In the genomic region with DNA sequence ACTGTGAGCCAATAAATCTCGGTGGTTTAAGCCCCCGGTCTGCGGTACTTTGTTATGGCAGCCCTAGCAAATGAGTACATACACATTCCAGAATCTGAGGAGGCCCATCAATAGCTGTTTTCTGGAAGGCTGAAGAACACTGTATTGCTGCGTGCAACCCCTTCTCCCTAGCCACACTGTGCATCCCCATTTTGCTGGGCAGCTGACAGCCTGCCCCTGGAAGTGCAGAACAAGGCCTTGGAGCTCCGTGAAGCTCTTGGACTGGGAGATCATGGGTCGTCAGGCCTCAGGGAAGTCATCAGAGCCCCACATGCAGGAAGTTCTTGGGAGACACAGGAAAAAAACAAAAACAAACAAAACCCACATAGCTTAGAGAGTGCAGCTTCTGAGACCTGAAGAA, we compare ENCODE assay signal across 2 cellular contexts.
TF ChIP-seq lines count a peak whose summit lies in the region.

No MANE protein-coding gene starts in this region.

TF ChIP-seq in GM23338, 12 proteins besides CTCF, POLR2A, EP300 and RAD21 (continued from another document):
- TF ChIP-seq EZH2phosphoT487 (IDR thresholded peaks at IDR 0.05; ENCODE audit: unreplicated experiment) = no peak
- TF ChIP-seq, protein P1, sequence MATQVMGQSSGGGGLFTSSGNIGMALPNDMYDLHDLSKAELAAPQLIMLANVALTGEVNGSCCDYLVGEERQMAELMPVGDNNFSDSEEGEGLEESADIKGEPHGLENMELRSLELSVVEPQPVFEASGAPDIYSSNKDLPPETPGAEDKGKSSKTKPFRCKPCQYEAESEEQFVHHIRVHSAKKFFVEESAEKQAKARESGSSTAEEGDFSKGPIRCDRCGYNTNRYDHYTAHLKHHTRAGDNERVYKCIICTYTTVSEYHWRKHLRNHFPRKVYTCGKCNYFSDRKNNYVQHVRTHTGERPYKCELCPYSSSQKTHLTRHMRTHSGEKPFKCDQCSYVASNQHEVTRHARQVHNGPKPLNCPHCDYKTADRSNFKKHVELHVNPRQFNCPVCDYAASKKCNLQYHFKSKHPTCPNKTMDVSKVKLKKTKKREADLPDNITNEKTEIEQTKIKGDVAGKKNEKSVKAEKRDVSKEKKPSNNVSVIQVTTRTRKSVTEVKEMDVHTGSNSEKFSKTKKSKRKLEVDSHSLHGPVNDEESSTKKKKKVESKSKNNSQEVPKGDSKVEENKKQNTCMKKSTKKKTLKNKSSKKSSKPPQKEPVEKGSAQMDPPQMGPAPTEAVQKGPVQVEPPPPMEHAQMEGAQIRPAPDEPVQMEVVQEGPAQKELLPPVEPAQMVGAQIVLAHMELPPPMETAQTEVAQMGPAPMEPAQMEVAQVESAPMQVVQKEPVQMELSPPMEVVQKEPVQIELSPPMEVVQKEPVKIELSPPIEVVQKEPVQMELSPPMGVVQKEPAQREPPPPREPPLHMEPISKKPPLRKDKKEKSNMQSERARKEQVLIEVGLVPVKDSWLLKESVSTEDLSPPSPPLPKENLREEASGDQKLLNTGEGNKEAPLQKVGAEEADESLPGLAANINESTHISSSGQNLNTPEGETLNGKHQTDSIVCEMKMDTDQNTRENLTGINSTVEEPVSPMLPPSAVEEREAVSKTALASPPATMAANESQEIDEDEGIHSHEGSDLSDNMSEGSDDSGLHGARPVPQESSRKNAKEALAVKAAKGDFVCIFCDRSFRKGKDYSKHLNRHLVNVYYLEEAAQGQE (IDR thresholded peaks at IDR 0.05; ENCODE audit: unreplicated experiment) = no peak
- TF ChIP-seq NANOG (IDR thresholded peaks at IDR 0.05; ENCODE audit: borderline replicate concordance) = no peak
- TF ChIP-seq ZNF114 (CRISPR knock-in tag; IDR thresholded peaks at IDR 0.05) = no peak
- no peak for TF ChIP-seq ZNF331 (CRISPR knock-in tag; IDR thresholded peaks at IDR 0.05; ENCODE audit: low read depth)
- no peak for TF ChIP-seq CREB1 (CRISPR knock-in tag; IDR thresholded peaks at IDR 0.05; ENCODE audit: low read depth)
- TF ChIP-seq, protein P2, sequence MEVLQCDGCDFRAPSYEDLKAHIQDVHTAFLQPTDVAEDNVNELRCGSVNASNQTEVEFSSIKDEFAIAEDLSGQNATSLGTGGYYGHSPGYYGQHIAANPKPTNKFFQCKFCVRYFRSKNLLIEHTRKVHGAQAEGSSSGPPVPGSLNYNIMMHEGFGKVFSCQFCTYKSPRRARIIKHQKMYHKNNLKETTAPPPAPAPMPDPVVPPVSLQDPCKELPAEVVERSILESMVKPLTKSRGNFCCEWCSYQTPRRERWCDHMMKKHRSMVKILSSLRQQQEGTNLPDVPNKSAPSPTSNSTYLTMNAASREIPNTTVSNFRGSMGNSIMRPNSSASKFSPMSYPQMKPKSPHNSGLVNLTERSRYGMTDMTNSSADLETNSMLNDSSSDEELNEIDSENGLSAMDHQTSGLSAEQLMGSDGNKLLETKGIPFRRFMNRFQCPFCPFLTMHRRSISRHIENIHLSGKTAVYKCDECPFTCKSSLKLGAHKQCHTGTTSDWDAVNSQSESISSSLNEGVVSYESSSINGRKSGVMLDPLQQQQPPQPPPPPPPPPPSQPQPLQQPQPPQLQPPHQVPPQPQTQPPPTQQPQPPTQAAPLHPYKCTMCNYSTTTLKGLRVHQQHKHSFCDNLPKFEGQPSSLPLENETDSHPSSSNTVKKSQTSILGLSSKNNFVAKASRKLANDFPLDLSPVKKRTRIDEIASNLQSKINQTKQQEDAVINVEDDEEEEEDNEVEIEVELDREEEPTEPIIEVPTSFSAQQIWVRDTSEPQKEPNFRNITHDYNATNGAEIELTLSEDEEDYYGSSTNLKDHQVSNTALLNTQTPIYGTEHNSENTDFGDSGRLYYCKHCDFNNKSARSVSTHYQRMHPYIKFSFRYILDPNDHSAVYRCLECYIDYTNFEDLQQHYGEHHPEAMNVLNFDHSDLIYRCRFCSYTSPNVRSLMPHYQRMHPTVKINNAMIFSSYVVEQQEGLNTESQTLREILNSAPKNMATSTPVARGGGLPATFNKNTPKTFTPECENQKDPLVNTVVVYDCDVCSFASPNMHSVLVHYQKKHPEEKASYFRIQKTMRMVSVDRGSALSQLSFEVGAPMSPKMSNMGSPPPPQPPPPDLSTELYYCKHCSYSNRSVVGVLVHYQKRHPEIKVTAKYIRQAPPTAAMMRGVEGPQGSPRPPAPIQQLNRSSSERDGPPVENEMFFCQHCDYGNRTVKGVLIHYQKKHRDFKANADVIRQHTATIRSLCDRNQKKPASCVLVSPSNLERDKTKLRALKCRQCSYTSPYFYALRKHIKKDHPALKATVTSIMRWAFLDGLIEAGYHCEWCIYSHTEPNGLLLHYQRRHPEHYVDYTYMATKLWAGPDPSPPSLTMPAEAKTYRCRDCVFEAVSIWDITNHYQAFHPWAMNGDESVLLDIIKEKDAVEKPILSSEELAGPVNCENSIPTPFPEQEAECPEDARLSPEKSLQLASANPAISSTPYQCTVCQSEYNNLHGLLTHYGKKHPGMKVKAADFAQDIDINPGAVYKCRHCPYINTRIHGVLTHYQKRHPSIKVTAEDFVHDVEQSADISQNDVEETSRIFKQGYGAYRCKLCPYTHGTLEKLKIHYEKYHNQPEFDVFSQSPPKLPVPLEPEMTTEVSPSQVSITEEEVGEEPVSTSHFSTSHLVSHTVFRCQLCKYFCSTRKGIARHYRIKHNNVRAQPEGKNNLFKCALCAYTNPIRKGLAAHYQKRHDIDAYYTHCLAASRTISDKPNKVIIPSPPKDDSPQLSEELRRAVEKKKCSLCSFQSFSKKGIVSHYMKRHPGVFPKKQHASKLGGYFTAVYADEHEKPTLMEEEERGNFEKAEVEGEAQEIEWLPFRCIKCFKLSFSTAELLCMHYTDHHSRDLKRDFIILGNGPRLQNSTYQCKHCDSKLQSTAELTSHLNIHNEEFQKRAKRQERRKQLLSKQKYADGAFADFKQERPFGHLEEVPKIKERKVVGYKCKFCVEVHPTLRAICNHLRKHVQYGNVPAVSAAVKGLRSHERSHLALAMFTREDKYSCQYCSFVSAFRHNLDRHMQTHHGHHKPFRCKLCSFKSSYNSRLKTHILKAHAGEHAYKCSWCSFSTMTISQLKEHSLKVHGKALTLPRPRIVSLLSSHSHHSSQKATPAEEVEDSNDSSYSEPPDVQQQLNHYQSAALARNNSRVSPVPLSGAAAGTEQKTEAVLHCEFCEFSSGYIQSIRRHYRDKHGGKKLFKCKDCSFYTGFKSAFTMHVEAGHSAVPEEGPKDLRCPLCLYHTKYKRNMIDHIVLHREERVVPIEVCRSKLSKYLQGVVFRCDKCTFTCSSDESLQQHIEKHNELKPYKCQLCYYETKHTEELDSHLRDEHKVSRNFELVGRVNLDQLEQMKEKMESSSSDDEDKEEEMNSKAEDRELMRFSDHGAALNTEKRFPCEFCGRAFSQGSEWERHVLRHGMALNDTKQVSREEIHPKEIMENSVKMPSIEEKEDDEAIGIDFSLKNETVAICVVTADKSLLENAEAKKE (CRISPR knock-in tag; IDR thresholded peaks at IDR 0.05) = no peak
- TF ChIP-seq POLR2AphosphoS5 (IDR thresholded peaks at IDR 0.05; ENCODE audit: low read depth) = no peak
TF ChIP-seq in GM23338: peak in this region for 0.

TF ChIP-seq in SK-N-SH, 30 proteins besides CTCF, POLR2A, EP300 and RAD21 (continued from another document):
- TF ChIP-seq, protein P3, sequence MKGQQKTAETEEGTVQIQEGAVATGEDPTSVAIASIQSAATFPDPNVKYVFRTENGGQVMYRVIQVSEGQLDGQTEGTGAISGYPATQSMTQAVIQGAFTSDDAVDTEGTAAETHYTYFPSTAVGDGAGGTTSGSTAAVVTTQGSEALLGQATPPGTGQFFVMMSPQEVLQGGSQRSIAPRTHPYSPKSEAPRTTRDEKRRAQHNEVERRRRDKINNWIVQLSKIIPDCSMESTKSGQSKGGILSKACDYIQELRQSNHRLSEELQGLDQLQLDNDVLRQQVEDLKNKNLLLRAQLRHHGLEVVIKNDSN (IDR thresholded peaks at IDR 0.05; ENCODE audit: borderline replicate concordance, low read depth) = no peak
- no peak for TF ChIP-seq TAF1 (IDR thresholded peaks at IDR 0.05; ENCODE audit: borderline replicate concordance, low read depth, low read length)
